Comparison of ENCODE assay signal across 17 cellular contexts in the genomic region with DNA sequence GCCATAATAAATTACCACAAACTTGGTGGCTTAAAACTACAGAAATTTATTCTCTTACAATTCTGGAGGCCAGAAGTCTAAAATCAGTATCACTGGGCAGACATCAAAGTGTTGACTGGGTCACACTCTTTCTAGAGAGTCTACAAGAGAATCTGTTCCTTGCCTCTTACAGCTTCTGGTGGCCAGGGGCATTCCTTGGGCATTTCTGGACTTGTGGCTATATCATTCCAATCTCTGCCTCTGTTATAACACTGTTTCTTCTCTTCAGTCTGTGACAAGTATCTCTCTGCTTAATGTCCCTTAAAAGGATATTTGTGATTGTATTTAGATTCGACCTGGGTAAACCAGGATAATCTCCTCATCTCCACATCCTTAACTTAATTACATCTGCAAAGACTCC.
"Had no signal": no experiment of that assay in that cellular context is flagged by ENCODE, and none has a peak within 500 bp of the region (broad histone marks: within the 10 kb centered on the region; RNA-seq: fewer than 3 reads in every experiment).

No MANE protein-coding gene starts in this region.

- H3K27me3 ChIP-seq: ovary, right lobe of liver, upper lobe of right lung had no signal

- H3K36me3 ChIP-seq: ovary, right lobe of liver, upper lobe of right lung had no signal

- H3K27ac Mint-ChIP-seq: activated CD4-positive, alpha-beta T cell treated with anti-CD3 and anti-CD28 coated beads, Interleukin-2, amount 10 ng/mL, durations not matched to agents 24 days and 14 days; activated CD8-positive, alpha-beta T cell treated with anti-CD3 and anti-CD28 coated beads for 36 hours; activated T-helper 17 cell treated with anti-CD3 and anti-CD28 coated beads, Interleukin-2, amount 50 U/mL, for 72 hours; effector memory CD8-positive, alpha-beta T cell; natural killer cell; stimulated activated memory B cell treated with anti-CD40 and anti-IgM and Interleukin-4, amounts not matched to agents 10 μg/mL and 1 μg/mL and 100 μg/mL, for 72 hours; T-helper 1 cell treated with Interleukin-12 subunit alpha and Interleukin-12 subunit beta and Interleukin-4 antibody, amounts not matched to agents 30 μg/mL and 1 μg/mL, for 36 hours had no signal

- H3K36me3 Mint-ChIP-seq: natural killer cell; stimulated activated memory B cell treated with anti-CD40 and anti-IgM and Interleukin-4, amounts not matched to agents 10 μg/mL and 1 μg/mL and 100 μg/mL, for 72 hours had no signal

- ATAC-seq: activated CD8-positive, alpha-beta T cell treated with anti-CD3 and anti-CD28 coated beads for 36 hours; activated T-helper 17 cell treated with anti-CD3 and anti-CD28 coated beads, Interleukin-2, amount 50 U/mL, for 72 hours; effector memory CD8-positive, alpha-beta T cell; natural killer cell; psoas muscle; right lobe of liver; stimulated activated memory B cell treated with anti-CD40 and anti-IgM and Interleukin-4, amounts not matched to agents 10 μg/mL and 1 μg/mL and 100 μg/mL, for 72 hours; upper lobe of right lung had no signal

- H3K27ac ChIP-seq: ovary, psoas muscle, right lobe of liver, upper lobe of right lung had no signal

- H3K9me3 ChIP-seq: ovary, psoas muscle, right lobe of liver, upper lobe of right lung had no signal

- H3K4me1 ChIP-seq: psoas muscle, right lobe of liver, upper lobe of right lung had no signal

- H3K4me3 ChIP-seq: ovary, psoas muscle, right lobe of liver, upper lobe of right lung had no signal

- H3K27me3 Mint-ChIP-seq: activated CD4-positive, alpha-beta T cell treated with anti-CD3 and anti-CD28 coated beads, Interleukin-2, amount 10 ng/mL, durations not matched to agents 24 days and 14 days; activated CD8-positive, alpha-beta T cell treated with anti-CD3 and anti-CD28 coated beads for 36 hours; activated T-helper 17 cell treated with anti-CD3 and anti-CD28 coated beads, Interleukin-2, amount 50 U/mL, for 72 hours; effector memory CD8-positive, alpha-beta T cell; stimulated activated memory B cell treated with anti-CD40 and anti-IgM and Interleukin-4, amounts not matched to agents 10 μg/mL and 1 μg/mL and 100 μg/mL, for 72 hours had no signal

- DNase-seq: activated CD4-positive, alpha-beta T cell treated with anti-CD3 and anti-CD28 coated beads, Interleukin-2, amount 10 ng/mL, durations not matched to agents 24 days and 14 days; activated CD8-positive, alpha-beta T cell treated with anti-CD3 and anti-CD28 coated beads for 36 hours; activated naive CD4-positive, alpha-beta T cell; activated T-cell treated with anti-CD3 and anti-CD28 coated beads, Interleukin-2, amount 50 U/mL, for 1 hour; anterior cingulate cortex; effector memory CD8-positive, alpha-beta T cell; foreskin melanocyte; mesendoderm; natural killer cell; ovary; psoas muscle; right lobe of liver; stimulated activated CD4-positive, alpha-beta T cell treated with anti-CD3 and anti-CD28 coated beads, Interleukin-4, amount 100 ng/mL, for 24 hours; upper lobe of right lung had no signal

- H3K4me3 Mint-ChIP-seq: activated CD4-positive, alpha-beta T cell treated with anti-CD3 and anti-CD28 coated beads, Interleukin-2, amount 10 ng/mL, durations not matched to agents 24 days and 14 days; activated CD8-positive, alpha-beta T cell treated with anti-CD3 and anti-CD28 coated beads for 36 hours; activated T-helper 17 cell treated with anti-CD3 and anti-CD28 coated beads, Interleukin-2, amount 50 U/mL, for 72 hours; effector memory CD8-positive, alpha-beta T cell; natural killer cell; stimulated activated memory B cell treated with anti-CD40 and anti-IgM and Interleukin-4, amounts not matched to agents 10 μg/mL and 1 μg/mL and 100 μg/mL, for 72 hours; T-helper 1 cell treated with Interleukin-12 subunit alpha and Interleukin-12 subunit beta and Interleukin-4 antibody, amounts not matched to agents 30 μg/mL and 1 μg/mL, for 36 hours had no signal

- H3K9me3 Mint-ChIP-seq: activated CD8-positive, alpha-beta T cell treated with anti-CD3 and anti-CD28 coated beads for 36 hours; activated T-helper 17 cell treated with anti-CD3 and anti-CD28 coated beads, Interleukin-2, amount 50 U/mL, for 72 hours; T-helper 1 cell treated with Interleukin-12 subunit alpha and Interleukin-12 subunit beta and Interleukin-4 antibody, amounts not matched to agents 30 μg/mL and 1 μg/mL, for 36 hours had no signal

- H3K4me1 Mint-ChIP-seq: activated CD4-positive, alpha-beta T cell treated with anti-CD3 and anti-CD28 coated beads, Interleukin-2, amount 10 ng/mL, durations not matched to agents 24 days and 14 days; activated T-helper 17 cell treated with anti-CD3 and anti-CD28 coated beads, Interleukin-2, amount 50 U/mL, for 72 hours; natural killer cell; stimulated activated memory B cell treated with anti-CD40 and anti-IgM and Interleukin-4, amounts not matched to agents 10 μg/mL and 1 μg/mL and 100 μg/mL, for 72 hours had no signal
